Comparison of ENCODE assay signal across 22 cellular contexts in the genomic region with DNA sequence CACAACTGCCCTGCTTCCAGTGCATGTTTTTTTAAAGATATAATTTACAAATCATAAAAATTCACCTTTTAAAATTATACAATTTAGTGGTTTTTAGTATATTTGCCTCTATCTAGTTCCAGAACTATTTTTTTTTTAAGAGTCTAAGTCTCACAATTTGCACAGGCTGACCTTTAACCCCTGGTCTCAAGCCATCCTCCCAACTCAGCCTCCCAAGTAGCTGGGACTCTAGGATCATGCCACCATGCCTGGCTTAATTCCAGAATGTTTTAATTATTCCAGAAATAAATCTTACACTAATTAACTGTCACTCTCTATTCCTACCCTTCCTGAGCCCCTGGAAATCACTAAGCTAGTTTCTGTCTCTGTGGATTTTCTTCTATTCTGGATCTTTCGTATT. TPM values are rescaled to one million over a fixed set of nuclear protein-coding genes. Genes with fewer than 3 reads are reported as not detected.
DNase-seq lines count a peak whose midpoint lies in the region; ATAC-seq, FAIRE-seq and TF ChIP-seq lines count a peak whose summit lies in the region.
"Had no signal": no experiment of that assay in that cellular context is flagged by ENCODE, and none has a peak within 500 bp of the region (broad histone marks: within the 10 kb centered on the region; RNA-seq: fewer than 3 reads in every experiment).

No MANE protein-coding gene starts in this region.

- H3K27ac Mint-ChIP-seq in CD4-positive, alpha-beta T cell, result peak overlapping the region; percentile 94
- H3K27ac Mint-ChIP-seq in natural killer cell, result peak overlapping the region; percentile 89 to 97

- peaks cover 43% of the 10 kb centered on the region for H3K4me1 Mint-ChIP-seq in CD4-positive, alpha-beta T cell (ENCODE audit: low read depth)
- peaks cover 35 to 36% of the 10 kb centered on the region in 2 donors for H3K4me1 Mint-ChIP-seq in natural killer cell

- 93% methylated on average over 1 of the region's 1 CpG for whole genome bisulfite sequencing in GM12878 (ENCODE audit: insufficient coverage, insufficient replicate concordance, low lambda C conversion rate, missing lambda C conversion rate)

- peaks cover 33% of the 10 kb centered on the region for H3K36me3 Mint-ChIP-seq in CD4-positive, alpha-beta T cell (ENCODE audit: low read depth)
- no peaks in the 10 kb centered on the region for H3K36me3 Mint-ChIP-seq in natural killer cell

- H3K27me3 Mint-ChIP-seq in CD4-positive, alpha-beta T cell, result no peaks in the 10 kb centered on the region
- no peaks in the 10 kb centered on the region for H3K27me3 Mint-ChIP-seq in natural killer cell (ENCODE audit: low read depth in 2 of 2)
- H3K27me3 Mint-ChIP-seq: activated CD4-positive, alpha-beta T cell treated with anti-CD3 and anti-CD28 coated beads, Interleukin-2, amount 10 ng/mL, durations not matched to agents 7 days and 5 days had no signal

- SMC1A ChIA-PET in GM12878 (lab: Charles Lee; ENCODE audit: uncharacterized antibody, unreplicated experiment), result interaction anchor here (1.2 kb wide), 1 partner anchor 41 kb away, joined by 3 read pairs; no protein-coding TSS in a partner anchor

- ATAC-seq in CD4-positive, alpha-beta T cell (ENCODE audit: poor library complexity), result no peak
- no peak for ATAC-seq in HCT116
- no peak for ATAC-seq in GM12878
- no peak for ATAC-seq in natural killer cell
- ATAC-seq in HG03342 (IDR thresholded peaks at IDR 0.05; ENCODE audit: unreplicated experiment), result no peak
- no peak for ATAC-seq in HG03354 (IDR thresholded peaks at IDR 0.05; ENCODE audit: poor library complexity, severe bottlenecking, unreplicated experiment)
- ATAC-seq: left colon, sciatic nerve had no signal

- H3K36me3 ChIP-seq in HCT116 (ENCODE audit: control insufficient read depth in 1 of 2, insufficient read depth in 2 of 2, low read length in 2 of 2) (no peaks in the 10 kb centered on the region), GM12878 (ENCODE audit: control insufficient read depth in 2 of 2, insufficient read depth in 2 of 2, low read length in 1 of 2) (no peaks in the 10 kb centered on the region)
- H3K36me3 ChIP-seq: uterus had no signal

- no peaks in the 10 kb centered on the region for H3K9me3 Mint-ChIP-seq in CD4-positive, alpha-beta T cell
- no peaks in the 10 kb centered on the region for H3K9me3 Mint-ChIP-seq in natural killer cell
- H3K9me3 Mint-ChIP-seq: activated CD4-positive, alpha-beta T cell treated with anti-CD3 and anti-CD28 coated beads, Interleukin-2, amount 10 ng/mL, durations not matched to agents 7 days and 5 days; neural crest cell had no signal

- H3K9me2 ChIP-seq in HCT116 (ENCODE audit: insufficient read depth), result no peaks in the 10 kb centered on the region

- H3K9me3 ChIP-seq in CD4-positive, alpha-beta T cell (ENCODE audit: control insufficient read depth, low read length), result no peaks in the 10 kb centered on the region
- no peaks in the 10 kb centered on the region for H3K9me3 ChIP-seq in HCT116 (ENCODE audit: control insufficient read depth in 1 of 2, insufficient read depth in 1 of 2, low read depth in 1 of 2, low read length in 2 of 2)
- no peaks in the 10 kb centered on the region for H3K9me3 ChIP-seq in GM12878 (replicated peaks; ENCODE audit: control insufficient read depth, insufficient read depth, low read length)
- H3K9me3 ChIP-seq: uterus had no signal

- H3K4me1 ChIP-seq in HCT116 (ENCODE audit: control insufficient read depth in 1 of 2, insufficient read depth in 2 of 2, low read length in 2 of 2) (peaks cover 5 to 32% of the 10 kb centered on the region in 2 experiments), GM12878 (ENCODE audit: control insufficient read depth, insufficient read depth, low read length) (peaks cover 3% of the 10 kb centered on the region; the same call in 1 of the 2 replicates)

- H3K27ac ChIP-seq in CD4-positive, alpha-beta T cell (ENCODE audit: low read depth, low read length), result no peak overlapping the region
- H3K27ac ChIP-seq in HCT116 (ENCODE audit: low read depth, low read length), result no peak overlapping the region
- no peak overlapping the region for H3K27ac ChIP-seq in GM12878 (ENCODE audit: control insufficient read depth, insufficient read depth)

- H3K4me2 ChIP-seq in HCT116 (ENCODE audit: low read length) (no peak overlapping the region), GM12878 (ENCODE audit: control insufficient read depth, insufficient read depth) (no peak overlapping the region)

- H4K20me1 ChIP-seq in HCT116 (ENCODE audit: insufficient read depth), result peaks cover 6% of the 10 kb centered on the region; the same call in 1 of the 2 replicates
- 0 out of 2 replicates have a peak, but pooled peaks cover 3% of the 10 kb centered on the region for H4K20me1 ChIP-seq in GM12878 (ENCODE audit: control insufficient read depth, insufficient read depth)

- no peak for FAIRE-seq in GM12878 (lab: Jason Lieb, UNC)

- TF ChIP-seq RAD21 in HCT116 (IDR thresholded peaks at IDR 0.05; ENCODE audit: low read depth) (no peak), GM12878 (IDR thresholded peaks at IDR 0.05; ENCODE audit: insufficient read depth, low read depth, low read length) (no peak)

- CTCF ChIA-PET in CD4-positive, alpha-beta T cell (lab: Charles Lee), result no interaction called here
- CTCF ChIA-PET in HCT116 (lab: Charles Lee) (no interaction called here), GM12878 (lab: Yijun Ruan, JAX) (no interaction called here)

- H3K79me2 ChIP-seq in HCT116 (ENCODE audit: insufficient read depth, low read length), result peaks cover 36% of the 10 kb centered on the region
- peaks cover 38% of the 10 kb centered on the region for H3K79me2 ChIP-seq in GM12878 (ENCODE audit: control insufficient read depth, insufficient read depth, low read length)

- TF ChIP-seq EP300 in GM12878 (IDR thresholded peaks at IDR 0.05; ENCODE audit: borderline replicate concordance in 1 of 2, control insufficient read depth in 1 of 2, low read depth in 2 of 2, low read length in 2 of 2), result no peak

- in situ Hi-C loops in GM12878 (cut with MboI), result no loop called here

- intact Hi-C loops in CD4-positive, alpha-beta T cell (cut with DNase I, micrococcal nuclease), result loop anchor here (5.0 to 10.0 kb wide), 3 partner anchors 37 to 1336 kb away; a partner anchor contains a TSS
- intact Hi-C loops in HCT116 (cut with micrococcal nuclease), result no loop called here
- intact Hi-C loops in GM12878 (cut with micrococcal nuclease; ENCODE audit: unreplicated experiment), result loop anchor here (10.0 kb wide), 1 partner anchor 276 kb away; no protein-coding TSS in a partner anchor
- intact Hi-C loops in natural killer cell (cut with micrococcal nuclease), result loop anchor here (5.0 kb wide), 1 partner anchor 37 kb away; a partner anchor contains a TSS

- DNase-seq in CD4-positive, alpha-beta T cell, result no peak
- DNase-seq in HCT116 (ENCODE audit: low read depth, low spot score) (no peak), GM12878 (ENCODE audit: low read depth, low spot score) (no peak), natural killer cell (no peak), GM10266 (ENCODE audit: extremely low spot score) (no peak)
- DNase-seq: activated CD4-positive, alpha-beta T cell treated with anti-CD3 and anti-CD28 coated beads, Interleukin-2, amount 10 ng/mL, durations not matched to agents 7 days and 5 days; aorta; central memory CD4-positive, alpha-beta T cell; COR-L47; DMS79 treated with DMSO at 0.1 percent for 48 hours; left colon; NCI-H1092; NCI-H2029; NCI-H345; posterior cingulate gyrus; SHP77; stimulated activated CD4-positive, alpha-beta T cell treated with anti-CD3 and anti-CD28 coated beads, Interleukin-15, amount 100 ng/mL, for 24 hours; uterus had no signal

- POLR2A ChIA-PET in CD4-positive, alpha-beta T cell (lab: Charles Lee), result no interaction called here
- POLR2A ChIA-PET in HCT116 (lab: Charles Lee), result no interaction called here
- POLR2A ChIA-PET in GM12878 (lab: Charles Lee), result no interaction called here

- peak overlapping the region; percentile 99 for H3K4me3 Mint-ChIP-seq in CD4-positive, alpha-beta T cell
- no peak overlapping the region for H3K4me3 Mint-ChIP-seq in natural killer cell

- no peaks in the 10 kb centered on the region for H3K27me3 ChIP-seq in CD4-positive, alpha-beta T cell (ENCODE audit: control insufficient read depth, insufficient read depth, low read length)
- no peaks in the 10 kb centered on the region for H3K27me3 ChIP-seq in HCT116 (ENCODE audit: insufficient read depth, low read length)
- H3K27me3 ChIP-seq in GM12878 (replicated peaks in 1 of 2; ENCODE audit: control insufficient read depth in 2 of 2, insufficient read depth in 2 of 2, low read length in 1 of 2), result no peaks in the 10 kb centered on the region
- H3K27me3 ChIP-seq: uterus had no signal

- BruUV-seq in HCT116 (replicated peaks; lab: Mats Ljungman, UMichigan) (no TSS peak), GM12878 (replicated peaks; lab: Mats Ljungman, UMichigan) (no TSS peak)

- no peak for TF ChIP-seq CTCF in CD4-positive, alpha-beta T cell (IDR thresholded peaks at IDR 0.05)
- no peak for TF ChIP-seq CTCF in HCT116 (IDR thresholded peaks at IDR 0.05 in 2 of 3, conservative IDR thresholded peaks at IDR 0.05 in 1 of 3; ENCODE audit: borderline replicate concordance in 1 of 3, insufficient read depth in 1 of 3, low read depth in 2 of 3, low read length in 2 of 3)
- no peak for TF ChIP-seq CTCF in GM12878 (IDR thresholded peaks at IDR 0.05 in 2 of 3, conservative IDR thresholded peaks at IDR 0.05 in 1 of 3; ENCODE audit: control insufficient read depth in 2 of 3, extremely low read depth in 1 of 3, insufficient read depth in 1 of 3, low read depth in 3 of 3, low read length in 3 of 3)
- no peak for TF ChIP-seq CTCF in natural killer cell (IDR thresholded peaks at IDR 0.05)
- TF ChIP-seq CTCF in GM10266 (IDR thresholded peaks at IDR 0.05; ENCODE audit: control insufficient read depth, insufficient read depth, low read depth, missing control alignments), result no peak

- H3K9ac ChIP-seq in HCT116 (ENCODE audit: low read length) (no peak overlapping the region), GM12878 (ENCODE audit: control insufficient read depth, insufficient read depth, low read length) (no peak overlapping the region)

- no peak overlapping the region for H3K4me3 ChIP-seq in HCT116 (replicated peaks in 1 of 2; ENCODE audit: low read depth in 1 of 2, low read length in 2 of 2)
- H3K4me3 ChIP-seq in GM12878, result no peak overlapping the region

- no peak for TF ChIP-seq POLR2A in HCT116 (IDR thresholded peaks at IDR 0.05; ENCODE audit: borderline replicate concordance, extremely low read depth, insufficient read depth, insufficient read length)
- TF ChIP-seq POLR2A in GM12878 (IDR thresholded peaks at IDR 0.05; ENCODE audit: low read depth, low read length), result no peak

- H2AFZ ChIP-seq in HCT116 (ENCODE audit: low read depth, low read length, poor library complexity, severe bottlenecking), result peak overlapping the region; percentile 39
- H2AFZ ChIP-seq in GM12878 (ENCODE audit: control insufficient read depth, low read depth, low read length), result no peak overlapping the region

- RAD21 ChIA-PET in HCT116 (lab: Charles Lee; ENCODE audit: low non-redundant PET in 1 of 2, low total read pairs in 2 of 2, uncharacterized antibody in 2 of 2, unreplicated experiment in 2 of 2), result no interaction called here
- RAD21 ChIA-PET in GM12878 (lab: Charles Lee; ENCODE audit: unreplicated experiment), result interaction anchor here (1.9 kb wide), 1 partner anchor 40 kb away, joined by 4 read pairs; no protein-coding TSS in a partner anchor

RNA-seq across cellular contexts. Expression of a gene that starts 1.4 kb away (rescaled TPM):
- 10 to 100 TPM; 73.7 to 78.6 TPM for total RNA-seq in CD4-positive, alpha-beta T cell
- total RNA-seq in HCT116 (2021; ENCODE audit: unreplicated experiment) (147 TPM), GM12878 (2014; rRNA removed) (72.6 and 79.6 TPM in 2 replicates), GM12878 (2014; rRNA removed; fragmentation: Illumina TruSeq; extraction: Trizol) (88.9 and 99.6 TPM in 2 replicates), GM12878 (2021) (116 and 118 TPM in 2 replicates), natural killer cell (10 to 100 TPM; 72.9 to 88.6 (median 88.4) TPM)
- polyA plus RNA-seq in HCT116 (2012), result 102 and 105 TPM in 2 replicates
- 40.2 and 41.9 TPM in 2 replicates for total RNA-seq in GM12878 (2013; cell fraction: nucleolus; rRNA removed)
- polyA plus RNA-seq in GM12878 (2011; ENCODE audit: low read depth), result 77.4 TPM
- polyA plus RNA-seq in GM12878 (2011; rRNA removed) (172 and 177 TPM in 2 replicates), GM12878 (2014; fragmentation: Illumina TruSeq; extraction: Trizol) (152 and 180 TPM in 2 replicates), GM12878 (2014; fragmentation: Nextera tagmentation; extraction: Ambion mirVana) (10 to 100 TPM; 33.3 to 47.4 TPM), GM12878 (2014; rRNA removed) (90.3 and 103 TPM in 2 replicates), GM12878 (2016; fragmentation: Nextera tagmentation; extraction: Ambion mirVana) (100 to 1,000 TPM; 109 to 114 TPM)
- polyA plus RNA-seq in GM12878 (2011; cell fraction: cytosol; rRNA removed), result 133 and 164 TPM in 2 replicates
- 34.7 and 45.2 TPM in 2 replicates for polyA plus RNA-seq in GM12878 (2011; cell fraction: nucleus; rRNA removed)
- 84.9 and 97.1 TPM in 2 replicates for polyA plus RNA-seq in GM12878 (2012)
- 132 and 165 TPM in 2 replicates for polyA minus RNA-seq in GM12878 (2011; rRNA and poly(A)+ RNA removed)
- polyA minus RNA-seq in GM12878 (2011; cell fraction: cytosol; rRNA and poly(A)+ RNA removed), result 48.4 and 55.4 TPM in 2 replicates
- 10.6 and 15.8 TPM in 2 replicates for polyA minus RNA-seq in GM12878 (2011; cell fraction: nucleus; rRNA and poly(A)+ RNA removed)

RNA-seq across cellular contexts. Expression of a gene that starts 5.1 kb away (rescaled TPM):
- total RNA-seq in CD4-positive, alpha-beta T cell, result 1 to 10 TPM; 4.9 to 6.3 TPM
- 12.1 TPM for total RNA-seq in HCT116 (2021; ENCODE audit: unreplicated experiment)
- 8.6 and 12.5 TPM in 2 replicates for polyA plus RNA-seq in HCT116 (2012)
- total RNA-seq in GM12878 (2013; cell fraction: nucleolus; rRNA removed), result 16.4 TPM in 2 replicates
- 15.4 and 19.3 TPM in 2 replicates for total RNA-seq in GM12878 (2014; rRNA removed)
- total RNA-seq in GM12878 (2014; rRNA removed; fragmentation: Illumina TruSeq; extraction: Trizol), result 15.0 and 15.3 TPM in 2 replicates
- total RNA-seq in GM12878 (2021), result 10.3 and 11.2 TPM in 2 replicates
- 8.8 TPM for polyA plus RNA-seq in GM12878 (2011; ENCODE audit: low read depth)
- 26.6 and 29.7 TPM in 2 replicates for polyA plus RNA-seq in GM12878 (2011; rRNA removed)
- polyA plus RNA-seq in GM12878 (2011; cell fraction: cytosol; rRNA removed), result 22.1 and 22.6 TPM in 2 replicates
- 15.3 and 18.3 TPM in 2 replicates for polyA plus RNA-seq in GM12878 (2011; cell fraction: nucleus; rRNA removed)
- polyA plus RNA-seq in GM12878 (2012), result 9.4 and 10.4 TPM in 2 replicates
- 16.8 and 23.4 TPM in 2 replicates for polyA plus RNA-seq in GM12878 (2014; fragmentation: Illumina TruSeq; extraction: Trizol)
- polyA plus RNA-seq in GM12878 (2014; fragmentation: Nextera tagmentation; extraction: Ambion mirVana), result 10 to 100 TPM; 19.4 to 21.6 TPM
- 12.6 and 14.5 TPM in 2 replicates for polyA plus RNA-seq in GM12878 (2014; rRNA removed)
- 10 to 100 TPM; 14.2 to 16.6 TPM for polyA plus RNA-seq in GM12878 (2016; fragmentation: Nextera tagmentation; extraction: Ambion mirVana)
- 22.0 and 23.3 TPM in 2 replicates for polyA minus RNA-seq in GM12878 (2011; rRNA and poly(A)+ RNA removed)
- 4.9 and 9.5 TPM in 2 replicates for polyA minus RNA-seq in GM12878 (2011; cell fraction: cytosol; rRNA and poly(A)+ RNA removed)
- 4.2 and 5.4 TPM in 2 replicates for polyA minus RNA-seq in GM12878 (2011; cell fraction: nucleus; rRNA and poly(A)+ RNA removed)
- 1 to 10 TPM; 7.2 to 9.8 (median 8.1) TPM for total RNA-seq in natural killer cell

RNA-seq across cellular contexts. Expression of a gene that starts 36.6 kb away (rescaled TPM):
- total RNA-seq in CD4-positive, alpha-beta T cell, result 1 to 10 TPM; 1.8 to 2.3 TPM
- total RNA-seq in HCT116 (2021; ENCODE audit: unreplicated experiment), result 36.2 TPM
- 19.1 and 21.7 TPM in 2 replicates for polyA plus RNA-seq in HCT116 (2012)
- total RNA-seq in GM12878 (2013; cell fraction: nucleolus; rRNA removed), result 0.22 and 0.46 TPM in 2 replicates
- total RNA-seq in GM12878 (2014; rRNA removed), result 0.06 TPM in 1 of 2 replicates, not detected in the other
- total RNA-seq in GM12878 (2014; rRNA removed; fragmentation: Illumina TruSeq; extraction: Trizol), result not detected in 2 replicates
- total RNA-seq in GM12878 (2021), result 0.23 and 0.27 TPM in 2 replicates
- polyA plus RNA-seq in GM12878 (2011; ENCODE audit: low read depth), result not detected
- polyA plus RNA-seq in GM12878 (2011; rRNA removed), result 0.19 and 0.20 TPM in 2 replicates
- polyA plus RNA-seq in GM12878 (2011; cell fraction: cytosol; rRNA removed), result 0.06 and 0.12 TPM in 2 replicates
- 0.35 and 0.52 TPM in 2 replicates for polyA plus RNA-seq in GM12878 (2011; cell fraction: nucleus; rRNA removed)
- 0.08 TPM in 1 of 2 replicates, not detected in the other for polyA plus RNA-seq in GM12878 (2012)
- 0.03 TPM in 1 of 2 replicates, not detected in the other for polyA plus RNA-seq in GM12878 (2014; fragmentation: Illumina TruSeq; extraction: Trizol)
- not detected for polyA plus RNA-seq in GM12878 (2014; fragmentation: Nextera tagmentation; extraction: Ambion mirVana)
- not detected in 2 replicates for polyA plus RNA-seq in GM12878 (2014; rRNA removed)
- under 1 TPM; 0.17 to 0.26 TPM for polyA plus RNA-seq in GM12878 (2016; fragmentation: Nextera tagmentation; extraction: Ambion mirVana)
- polyA minus RNA-seq in GM12878 (2011; rRNA and poly(A)+ RNA removed), result 0.52 and 0.66 TPM in 2 replicates
- not detected in 2 replicates for polyA minus RNA-seq in GM12878 (2011; cell fraction: cytosol; rRNA and poly(A)+ RNA removed)
- 0.12 and 0.77 TPM in 2 replicates for polyA minus RNA-seq in GM12878 (2011; cell fraction: nucleus; rRNA and poly(A)+ RNA removed)
- total RNA-seq in natural killer cell, result 1 to 10 TPM in 1 of 3 donors, under 1 TPM in 2; 0.75 to 1.1 (median 0.95) TPM

RNA-seq across cellular contexts. Expression of a gene that starts 39.8 kb away (rescaled TPM):
- total RNA-seq in CD4-positive, alpha-beta T cell, result 10 to 100 TPM; 18.3 to 18.5 TPM
- total RNA-seq in HCT116 (2021; ENCODE audit: unreplicated experiment) (27.0 TPM), GM12878 (2014; rRNA removed) (7.9 and 13.9 TPM in 2 replicates), GM12878 (2014; rRNA removed; fragmentation: Illumina TruSeq; extraction: Trizol) (4.6 and 5.2 TPM in 2 replicates), GM12878 (2021) (8.5 and 10.2 TPM in 2 replicates), natural killer cell (10 to 100 TPM in 1 of 3 donors, 1 to 10 TPM in 2; 4.1 to 11.0 (median 9.3) TPM)
- polyA plus RNA-seq in HCT116 (2012), result 21.8 and 26.5 TPM in 2 replicates
- 33.7 and 45.1 TPM in 2 replicates for total RNA-seq in GM12878 (2013; cell fraction: nucleolus; rRNA removed)
- polyA plus RNA-seq in GM12878 (2011; ENCODE audit: low read depth), result 3.3 TPM
- polyA plus RNA-seq in GM12878 (2011; rRNA removed) (3.3 and 5.2 TPM in 2 replicates), GM12878 (2014; fragmentation: Illumina TruSeq; extraction: Trizol) (3.5 and 7.5 TPM in 2 replicates), GM12878 (2014; fragmentation: Nextera tagmentation; extraction: Ambion mirVana) (1 to 10 TPM; 1.4 to 1.7 TPM), GM12878 (2014; rRNA removed) (7.9 and 9.4 TPM in 2 replicates), GM12878 (2016; fragmentation: Nextera tagmentation; extraction: Ambion mirVana) (1 to 10 TPM; 8.2 to 9.1 TPM)
- polyA plus RNA-seq in GM12878 (2011; cell fraction: cytosol; rRNA removed), result 7.7 and 9.1 TPM in 2 replicates
- polyA plus RNA-seq in GM12878 (2011; cell fraction: nucleus; rRNA removed), result 35.3 and 37.5 TPM in 2 replicates
- polyA plus RNA-seq in GM12878 (2012), result 5.8 and 6.8 TPM in 2 replicates
- 12.9 and 13.1 TPM in 2 replicates for polyA minus RNA-seq in GM12878 (2011; rRNA and poly(A)+ RNA removed)
- polyA minus RNA-seq in GM12878 (2011; cell fraction: cytosol; rRNA and poly(A)+ RNA removed), result 2.2 and 4.5 TPM in 2 replicates
- 18.0 and 21.9 TPM in 2 replicates for polyA minus RNA-seq in GM12878 (2011; cell fraction: nucleus; rRNA and poly(A)+ RNA removed)

RNA-seq across cellular contexts. Expression of a gene that starts 43.5 kb away (rescaled TPM):
- total RNA-seq in CD4-positive, alpha-beta T cell, result under 1 TPM; 0.30 to 0.56 TPM
- total RNA-seq in HCT116 (2021; ENCODE audit: unreplicated experiment) (0.47 TPM), GM12878 (2014; rRNA removed) (0.49 TPM in 1 of 2 replicates, not detected in the other), GM12878 (2014; rRNA removed; fragmentation: Illumina TruSeq; extraction: Trizol) (not detected in 2 replicates), GM12878 (2021) (0.27 TPM in 1 of 2 replicates, not detected in the other), natural killer cell (under 1 TPM in 1 of 3 donors, not detected in 2; 0.43 TPM)
- polyA plus RNA-seq in HCT116 (2012), result 0.24 and 0.42 TPM in 2 replicates
- 0.71 TPM in 1 of 2 replicates, not detected in the other for total RNA-seq in GM12878 (2013; cell fraction: nucleolus; rRNA removed)
- not detected for polyA plus RNA-seq in GM12878 (2011; ENCODE audit: low read depth)
- polyA plus RNA-seq in GM12878 (2011; rRNA removed) (not detected in 2 replicates), GM12878 (2014; fragmentation: Illumina TruSeq; extraction: Trizol) (not detected in 2 replicates), GM12878 (2014; fragmentation: Nextera tagmentation; extraction: Ambion mirVana) (not detected), GM12878 (2014; rRNA removed) (0.22 and 0.28 TPM in 2 replicates), GM12878 (2016; fragmentation: Nextera tagmentation; extraction: Ambion mirVana) (under 1 TPM; 0.59 to 0.78 TPM)
- not detected in 2 replicates for polyA plus RNA-seq in GM12878 (2011; cell fraction: cytosol; rRNA removed)
- not detected in 2 replicates for polyA plus RNA-seq in GM12878 (2011; cell fraction: nucleus; rRNA removed)
- polyA plus RNA-seq in GM12878 (2012), result 0.15 TPM in 1 of 2 replicates, not detected in the other
- polyA minus RNA-seq in GM12878 (2011; rRNA and poly(A)+ RNA removed), result not detected in 2 replicates
- polyA minus RNA-seq in GM12878 (2011; cell fraction: cytosol; rRNA and poly(A)+ RNA removed), result not detected in 2 replicates
- 0.67 TPM in 1 of 2 replicates, not detected in the other for polyA minus RNA-seq in GM12878 (2011; cell fraction: nucleus; rRNA and poly(A)+ RNA removed)

Comparison
In these comparisons a context has a peak if more than half of its experiments do, and no peak if none do; other contexts are left out.
1. RNA of a gene that starts 36.6 kb away (total RNA-seq): 36.2 TPM in HCT116 (single experiment); 1.8 to 2.3 TPM in CD4-positive, alpha-beta T cell, 0.75 to 1.1 TPM in natural killer cell and 0.06 to 0.46 TPM in GM12878; every median in the first group is over 10 times any median in the second.